Comparison of ENCODE assay signal across 8 cellular contexts in the genomic region with DNA sequence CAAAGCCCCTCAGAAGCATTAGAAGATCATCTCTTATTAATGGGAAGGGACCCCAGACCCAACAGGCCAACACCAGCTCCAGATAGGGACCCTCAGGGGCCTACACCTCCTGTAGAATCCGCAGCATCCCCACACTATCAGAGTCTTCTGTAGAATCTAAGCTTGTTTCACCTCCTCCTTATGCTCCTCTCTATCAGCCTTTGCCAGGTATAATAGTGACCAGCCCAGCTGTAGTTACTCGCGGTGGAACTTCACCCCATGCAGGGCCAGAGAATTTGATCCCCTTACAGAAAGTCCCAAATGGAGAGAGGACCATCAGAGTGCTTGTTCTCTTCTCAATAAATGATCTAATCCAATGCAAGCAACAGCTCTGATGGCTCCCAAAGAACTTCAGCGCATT.
DNase-seq lines count a peak whose midpoint lies in the region; TF ChIP-seq lines count a peak whose summit lies in the region.
"Not testable (repeated sequence)": the region's sequence is repeated elsewhere in the genome, so short reads cannot be mapped to it uniquely, and the experiment has no call there.

No MANE protein-coding gene starts in this region.

- H3K4me3 Mint-ChIP-seq in activated CD4-positive, alpha-beta memory T cell treated with anti-CD3 and anti-CD28 coated beads for 36 hours: not testable (repeated sequence)

- H3K79me2 ChIP-seq in OCI-LY7 (ENCODE audit: insufficient read depth, low read depth, low read length): not testable (repeated sequence)

- not testable (repeated sequence) for TF ChIP-seq CTCF in OCI-LY7 (conservative IDR thresholded peaks at IDR 0.05; ENCODE audit: low read length); epithelial cell of esophagus (IDR thresholded peaks at IDR 0.05; ENCODE audit: insufficient read depth, low read depth, low read length, missing control alignments)

- H3K4me3 ChIP-seq in OCI-LY7 (ENCODE audit: low read depth, low read length, poor library complexity, severe bottlenecking); adipocyte (ENCODE audit: low read length); epithelial cell of esophagus (ENCODE audit: low read length): not testable (repeated sequence)

- not testable (repeated sequence) for H3K9me2 ChIP-seq in OCI-LY7 (ENCODE audit: insufficient read depth, low read length)

- POLR2A ChIA-PET in OCI-LY7 (lab: Charles Lee): interaction anchor here (4.8 kb wide), 1 partner anchor 11 kb away, joined by 53 read pairs; no protein-coding TSS in a partner anchor
- POLR2A ChIA-PET in activated CD4-positive, alpha-beta memory T cell treated with anti-CD3 and anti-CD28 coated beads for 36 hours (lab: Charles Lee): not testable (repeated sequence)

- H3K27me3 Mint-ChIP-seq in activated CD4-positive, alpha-beta memory T cell treated with anti-CD3 and anti-CD28 coated beads for 36 hours: not testable (repeated sequence)

- not testable (repeated sequence) for H3K4me2 ChIP-seq in OCI-LY7 (ENCODE audit: low read length)

- H3K36me3 Mint-ChIP-seq in activated CD4-positive, alpha-beta memory T cell treated with anti-CD3 and anti-CD28 coated beads for 36 hours: not testable (repeated sequence)

- H2AFZ ChIP-seq in OCI-LY7 (ENCODE audit: low read length): not testable (repeated sequence)

- H3K36me3 ChIP-seq in OCI-LY7 (ENCODE audit: insufficient read depth, low read length); adipocyte (ENCODE audit: control insufficient read depth, insufficient read depth, low read length, severe bottlenecking): not testable (repeated sequence)

- H3K27ac ChIP-seq in OCI-LY7 (ENCODE audit: low read depth, low read length, poor library complexity, severe bottlenecking): not testable (repeated sequence)

- not testable (repeated sequence) for H4K20me1 ChIP-seq in OCI-LY7 (ENCODE audit: insufficient read depth, low read length)

- H3K27me3 ChIP-seq in adipocyte (replicated peaks; ENCODE audit: control insufficient read depth, insufficient read depth, low read length): not testable (repeated sequence)

- CTCF ChIA-PET in OCI-LY7 (lab: Charles Lee; ENCODE audit: unreplicated experiment): not testable (repeated sequence)
- CTCF ChIA-PET in activated CD4-positive, alpha-beta memory T cell treated with anti-CD3 and anti-CD28 coated beads for 36 hours (lab: Charles Lee): interaction anchor here (2.9 to 5.3 kb wide), 2 partner anchors 11 to 15 kb away, joined by 17 to 86 read pairs; no protein-coding TSS in a partner anchor

- intact Hi-C loops in OCI-LY7 (cut with micrococcal nuclease; ENCODE audit: unreplicated experiment); activated CD4-positive, alpha-beta memory T cell treated with anti-CD3 and anti-CD28 coated beads for 36 hours (cut with micrococcal nuclease): not testable (repeated sequence)

- H3K4me1 Mint-ChIP-seq in activated CD4-positive, alpha-beta memory T cell treated with anti-CD3 and anti-CD28 coated beads for 36 hours (ENCODE audit: low read depth): not testable (repeated sequence)

- H3K9me3 Mint-ChIP-seq in activated CD4-positive, alpha-beta memory T cell treated with anti-CD3 and anti-CD28 coated beads for 36 hours: not testable (repeated sequence)

- not testable (repeated sequence) for BruUV-seq in OCI-LY7 (replicated peaks; lab: Mats Ljungman, UMichigan)

- not testable (repeated sequence) for H3K27ac Mint-ChIP-seq in activated CD4-positive, alpha-beta memory T cell treated with anti-CD3 and anti-CD28 coated beads for 36 hours

- not testable (repeated sequence) for H3K4me1 ChIP-seq in OCI-LY7 (ENCODE audit: insufficient read depth, low read length, poor library complexity, severe bottlenecking); adipocyte (ENCODE audit: control insufficient read depth, insufficient read depth, low read length)

- DNase-seq in Ammon's horn (ENCODE audit: low spot score): peak; percentile 2
- peak; percentile 1 for DNase-seq in OCI-LY7 (ENCODE audit: low spot score)
- DNase-seq in activated CD4-positive, alpha-beta memory T cell treated with anti-CD3 and anti-CD28 coated beads for 36 hours: peak; percentile 5
- DNase-seq in adipocyte (ENCODE audit: low read depth): peak; percentile 0
- peak; percentile 1 for DNase-seq in epithelial cell of esophagus (ENCODE audit: low read depth)
- DNase-seq in islet precursor cell: peak; percentile 47
- peak; percentile 10 for DNase-seq in mucosa of gallbladder (ENCODE audit: low spot score)
- peak; percentile 1 for DNase-seq in stimulated activated CD4-positive, alpha-beta T cell treated with anti-CD3 and anti-CD28 coated beads, Interleukin-15, amount 100 ng/mL, for 24 hours

- not testable (repeated sequence) for H3K9ac ChIP-seq in adipocyte (ENCODE audit: low read length)

- not testable (repeated sequence) for H3K9me3 ChIP-seq in OCI-LY7 (ENCODE audit: low read length); adipocyte (ENCODE audit: control insufficient read depth, low read length)
